In genomic region chr1:114034561-114035303, GRCh38 we compare ENCODE assay signal across 11 cellular contexts.
"Had no signal": no experiment of that assay in that cellular context is flagged by ENCODE, and none has a peak within 500 bp of the region (broad histone marks: within the 10 kb centered on the region; RNA-seq: fewer than 3 reads in every experiment).

No MANE protein-coding gene starts in this region.

- H3K4me1 ChIP-seq: ascending aorta had no signal

- H3K36me3 ChIP-seq: ascending aorta, esophagus muscularis mucosa, ovary had no signal

- H3K27me3 ChIP-seq: ascending aorta, esophagus muscularis mucosa, ovary had no signal

- DNase-seq: activated CD4-positive, alpha-beta memory T cell treated with anti-CD3 and anti-CD28 coated beads, Interleukin-2, amount 10 ng/mL, durations not matched to agents 7 days and 5 days; activated CD4-positive, alpha-beta T cell treated with anti-CD3 and anti-CD28 coated beads for 36 hours; activated CD8-positive, alpha-beta memory T cell treated with anti-CD3 and anti-CD28 coated beads, Interleukin-2, amount 50 U/mL, for 4 hours; activated naive CD4-positive, alpha-beta T cell treated with Interleukin-2 at 50 U/mL for 16 hours; activated naive CD8-positive, alpha-beta T cell treated with anti-CD3 and anti-CD28 coated beads, Interleukin-2, amount 50 U/mL, for 24 hours; glutamatergic neuron; ovary; stimulated activated CD4-positive, alpha-beta T cell treated with anti-CD3 and anti-CD28 coated beads, Interleukin-4, amount 100 ng/mL, for 1 hour had no signal

- ATAC-seq: activated CD4-positive, alpha-beta T cell treated with anti-CD3 and anti-CD28 coated beads for 36 hours; activated naive CD8-positive, alpha-beta T cell treated with anti-CD3 and anti-CD28 coated beads, Interleukin-2, amount 50 U/mL, for 24 hours had no signal

- FAIRE-seq: bronchial epithelial cell had no signal

- H3K9me3 ChIP-seq: ascending aorta, esophagus muscularis mucosa, ovary had no signal

- H3K27ac ChIP-seq: ascending aorta, esophagus muscularis mucosa, ovary had no signal

- H3K4me3 ChIP-seq: ascending aorta, esophagus muscularis mucosa, ovary had no signal
